In the genomic region with DNA sequence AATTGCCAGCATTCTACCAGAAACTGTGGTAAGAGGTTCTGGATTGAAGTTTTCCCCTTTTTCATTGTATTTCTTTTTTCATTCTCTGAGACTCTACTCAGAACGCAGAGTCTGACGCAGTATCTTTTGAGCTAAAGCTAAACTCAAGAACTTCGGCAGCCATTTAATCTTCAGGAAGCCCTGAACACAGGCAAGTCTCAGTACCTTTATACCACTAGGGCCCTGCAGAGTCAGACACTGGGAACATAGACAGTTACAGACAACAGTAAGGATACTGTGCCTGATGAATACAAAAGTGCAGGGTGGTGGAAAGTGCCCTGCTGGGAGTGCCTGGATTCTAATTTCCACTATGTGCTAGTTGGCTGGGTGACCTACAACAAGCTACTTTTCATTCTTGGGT, we compare ENCODE assay signal across 11 cellular contexts. TPM values are rescaled to one million over a fixed set of nuclear protein-coding genes. Genes with fewer than 3 reads are reported as not detected.
A peak's percentile ranks its signal among the peaks of the same experiment; 100 is the strongest.
DNase-seq lines count a peak whose midpoint lies in the region; ATAC-seq and TF ChIP-seq lines count a peak whose summit lies in the region.
"Not testable (repeated sequence)": the region's sequence is repeated elsewhere in the genome, so short reads cannot be mapped to it uniquely, and the experiment has no call there.
"Had no signal": no experiment of that assay in that cellular context is flagged by ENCODE, and none has a peak within 500 bp of the region (broad histone marks: within the 10 kb centered on the region; RNA-seq: fewer than 3 reads in every experiment).

No MANE protein-coding gene starts in this region.

- peak overlapping the region; percentile 91 to 96 (median 94) for H3K4me3 Mint-ChIP-seq in CD8-positive, alpha-beta memory T cell
- H3K4me3 Mint-ChIP-seq in activated CD4-positive, alpha-beta memory T cell treated with anti-CD3 and anti-CD28 coated beads, Interleukin-2, amount 10 ng/mL, durations not matched to agents 7 days and 5 days: peak overlapping the region; percentile 87
- H3K4me3 Mint-ChIP-seq in activated naive CD8-positive, alpha-beta T cell treated with anti-CD3 and anti-CD28 coated beads, Interleukin-2, amount 50 U/mL, for 24 hours: peak overlapping the region; percentile 93
- H3K4me3 Mint-ChIP-seq in naive thymus-derived CD8-positive, alpha-beta T cell: peak overlapping the region; percentile 90 to 97 (median 95)
- peak overlapping the region; percentile 96 for H3K4me3 Mint-ChIP-seq in stimulated activated effector memory CD8-positive, alpha-beta T cell treated with anti-CD3 and anti-CD28 coated beads, Interleukin-12 subunit alpha, Interleukin-12 subunit beta, amount 100 ng/mL, for 72 hours

- not testable (repeated sequence) for ATAC-seq in PC-3; activated naive CD8-positive, alpha-beta T cell treated with anti-CD3 and anti-CD28 coated beads, Interleukin-2, amount 50 U/mL, for 24 hours; naive thymus-derived CD8-positive, alpha-beta T cell; stimulated activated effector memory CD8-positive, alpha-beta T cell treated with anti-CD3 and anti-CD28 coated beads, Interleukin-12 subunit alpha, Interleukin-12 subunit beta, amount 100 ng/mL, for 72 hours

- peaks cover 18% of the 10 kb centered on the region; the same call in 1 of the 2 replicates for H3K79me2 ChIP-seq in PC-3 (ENCODE audit: low read length)

- POLR2A ChIA-PET in CD8-positive, alpha-beta memory T cell (lab: Charles Lee); PC-3 (lab: Charles Lee; ENCODE audit: unreplicated experiment); activated CD4-positive, alpha-beta memory T cell treated with anti-CD3 and anti-CD28 coated beads, Interleukin-2, amount 10 ng/mL, durations not matched to agents 7 days and 5 days (lab: Charles Lee); naive thymus-derived CD8-positive, alpha-beta T cell (lab: Charles Lee): not testable (repeated sequence)

- H4K20me1 ChIP-seq in PC-3 (ENCODE audit: low read length): not testable (repeated sequence)

- not testable (repeated sequence) for H2AFZ ChIP-seq in PC-3 (ENCODE audit: low read length)

- not testable (repeated sequence) for H3K4me3 ChIP-seq in CD8-positive, alpha-beta memory T cell (ENCODE audit: low read length)
- H3K4me3 ChIP-seq in HFF-Myc (replicated peaks; ENCODE audit: low read depth, low read length): peak overlapping the region; percentile 69
- peak overlapping the region; percentile 81; the same call in 1 of the 2 replicates for H3K4me3 ChIP-seq in PC-3 (ENCODE audit: low read length)
- H3K4me3 ChIP-seq in epithelial cell of proximal tubule (ENCODE audit: low read depth, low read length): peak overlapping the region; percentile 57

- H3K9me3 ChIP-seq in CD8-positive, alpha-beta memory T cell (ENCODE audit: low read length); PC-3 (ENCODE audit: low read length): not testable (repeated sequence)

- CTCF ChIA-PET in CD8-positive, alpha-beta memory T cell (lab: Charles Lee); PC-3 (lab: Charles Lee); activated CD4-positive, alpha-beta memory T cell treated with anti-CD3 and anti-CD28 coated beads, Interleukin-2, amount 10 ng/mL, durations not matched to agents 7 days and 5 days (lab: Charles Lee): not testable (repeated sequence)

- DNase-seq in CD8-positive, alpha-beta memory T cell; HFF-Myc (ENCODE audit: extremely low read depth, low read depth); PC-3; activated CD4-positive, alpha-beta memory T cell treated with anti-CD3 and anti-CD28 coated beads, Interleukin-2, amount 10 ng/mL, durations not matched to agents 7 days and 5 days; activated naive CD8-positive, alpha-beta T cell treated with anti-CD3 and anti-CD28 coated beads, Interleukin-2, amount 50 U/mL, for 24 hours; epithelial cell of proximal tubule (ENCODE audit: low read depth); naive thymus-derived CD8-positive, alpha-beta T cell; stimulated activated effector memory CD8-positive, alpha-beta T cell treated with anti-CD3 and anti-CD28 coated beads, Interleukin-12 subunit alpha, Interleukin-12 subunit beta, amount 100 ng/mL, for 72 hours (ENCODE audit: low spot score in 2 of 2): not testable (repeated sequence)

- not testable (repeated sequence) for H3K36me3 Mint-ChIP-seq in CD8-positive, alpha-beta memory T cell; naive thymus-derived CD8-positive, alpha-beta T cell; stimulated activated effector memory CD8-positive, alpha-beta T cell treated with anti-CD3 and anti-CD28 coated beads, Interleukin-12 subunit alpha, Interleukin-12 subunit beta, amount 100 ng/mL, for 72 hours
- H3K36me3 Mint-ChIP-seq in activated CD4-positive, alpha-beta memory T cell treated with anti-CD3 and anti-CD28 coated beads, Interleukin-2, amount 10 ng/mL, durations not matched to agents 7 days and 5 days (ENCODE audit: low read depth): peaks cover 10% of the 10 kb centered on the region
- H3K36me3 Mint-ChIP-seq in activated naive CD8-positive, alpha-beta T cell treated with anti-CD3 and anti-CD28 coated beads, Interleukin-2, amount 50 U/mL, for 24 hours (ENCODE audit: low read depth): peaks cover 15% of the 10 kb centered on the region

- intact Hi-C loops in PC-3 (cut with micrococcal nuclease): not testable (repeated sequence)

- H3K27ac Mint-ChIP-seq in CD8-positive, alpha-beta memory T cell: peak overlapping the region in 3 of 8 donors; percentile 64 to 93 (median 88)
- H3K27ac Mint-ChIP-seq in activated CD4-positive, alpha-beta memory T cell treated with anti-CD3 and anti-CD28 coated beads, Interleukin-2, amount 10 ng/mL, durations not matched to agents 7 days and 5 days: peak overlapping the region; percentile 74
- peak overlapping the region; percentile 90 for H3K27ac Mint-ChIP-seq in activated naive CD8-positive, alpha-beta T cell treated with anti-CD3 and anti-CD28 coated beads, Interleukin-2, amount 50 U/mL, for 24 hours
- H3K27ac Mint-ChIP-seq in naive thymus-derived CD8-positive, alpha-beta T cell: peak overlapping the region in 4 of 10 donors; percentile 18 to 74 (median 57)
- H3K27ac Mint-ChIP-seq in stimulated activated effector memory CD8-positive, alpha-beta T cell treated with anti-CD3 and anti-CD28 coated beads, Interleukin-12 subunit alpha, Interleukin-12 subunit beta, amount 100 ng/mL, for 72 hours: peak overlapping the region; percentile 97

- not testable (repeated sequence) for TF ChIP-seq CTCF in HFF-Myc (IDR thresholded peaks at IDR 0.05; ENCODE audit: low read depth, low read length, missing control alignments); PC-3 (conservative IDR thresholded peaks at IDR 0.05; ENCODE audit: low read depth, low read length); epithelial cell of proximal tubule (conservative IDR thresholded peaks at IDR 0.05; ENCODE audit: low read depth, low read length)

- H3K9me3 Mint-ChIP-seq in CD8-positive, alpha-beta memory T cell; activated CD4-positive, alpha-beta memory T cell treated with anti-CD3 and anti-CD28 coated beads, Interleukin-2, amount 10 ng/mL, durations not matched to agents 7 days and 5 days; activated naive CD8-positive, alpha-beta T cell treated with anti-CD3 and anti-CD28 coated beads, Interleukin-2, amount 50 U/mL, for 24 hours; naive thymus-derived CD8-positive, alpha-beta T cell; stimulated activated effector memory CD8-positive, alpha-beta T cell treated with anti-CD3 and anti-CD28 coated beads, Interleukin-12 subunit alpha, Interleukin-12 subunit beta, amount 100 ng/mL, for 72 hours: not testable (repeated sequence)

- H3K9ac ChIP-seq in PC-3 (ENCODE audit: low read length): not testable (repeated sequence)

- H3K27me3 Mint-ChIP-seq in CD8-positive, alpha-beta memory T cell; activated CD4-positive, alpha-beta memory T cell treated with anti-CD3 and anti-CD28 coated beads, Interleukin-2, amount 10 ng/mL, durations not matched to agents 7 days and 5 days; activated naive CD8-positive, alpha-beta T cell treated with anti-CD3 and anti-CD28 coated beads, Interleukin-2, amount 50 U/mL, for 24 hours; naive thymus-derived CD8-positive, alpha-beta T cell: not testable (repeated sequence)

- H3K4me2 ChIP-seq in PC-3 (ENCODE audit: low read length): peak overlapping the region; percentile 91

- H3K27me3 ChIP-seq in CD8-positive, alpha-beta memory T cell (ENCODE audit: insufficient read depth, low read length, poor library complexity, severe bottlenecking); PC-3 (ENCODE audit: low read length): not testable (repeated sequence)

- H3K36me3 ChIP-seq in CD8-positive, alpha-beta memory T cell (ENCODE audit: insufficient read depth, low read length); PC-3 (ENCODE audit: low read depth, low read length): not testable (repeated sequence)

- not testable (repeated sequence) for H3K9me2 ChIP-seq in PC-3 (replicated peaks; ENCODE audit: low read length)

- not testable (repeated sequence) for H3K4me1 ChIP-seq in CD8-positive, alpha-beta memory T cell (ENCODE audit: insufficient read depth, low read length)
- peaks cover 16% of the 10 kb centered on the region for H3K4me1 ChIP-seq in PC-3 (ENCODE audit: insufficient read depth, low read length)

- not testable (repeated sequence) for BruUV-seq in PC-3 (replicated peaks; lab: Mats Ljungman, UMichigan)

- H3K4me1 Mint-ChIP-seq in CD8-positive, alpha-beta memory T cell: peaks cover 16 to 21% (median 20%) of the 10 kb centered on the region in 3 donors
- peaks cover 19% of the 10 kb centered on the region for H3K4me1 Mint-ChIP-seq in activated CD4-positive, alpha-beta memory T cell treated with anti-CD3 and anti-CD28 coated beads, Interleukin-2, amount 10 ng/mL, durations not matched to agents 7 days and 5 days
- peaks cover 21% of the 10 kb centered on the region for H3K4me1 Mint-ChIP-seq in activated naive CD8-positive, alpha-beta T cell treated with anti-CD3 and anti-CD28 coated beads, Interleukin-2, amount 50 U/mL, for 24 hours
- H3K4me1 Mint-ChIP-seq in naive thymus-derived CD8-positive, alpha-beta T cell: peaks cover 12 to 25% (median 13%) of the 10 kb centered on the region in 4 donors
- H3K4me1 Mint-ChIP-seq in stimulated activated effector memory CD8-positive, alpha-beta T cell treated with anti-CD3 and anti-CD28 coated beads, Interleukin-12 subunit alpha, Interleukin-12 subunit beta, amount 100 ng/mL, for 72 hours: peaks cover 19% of the 10 kb centered on the region

- not testable (repeated sequence) for H3F3A ChIP-seq in PC-3 (ENCODE audit: low read length, unreplicated experiment)

- not testable (repeated sequence) for H3K27ac ChIP-seq in CD8-positive, alpha-beta memory T cell (ENCODE audit: low read depth, low read length); PC-3 (ENCODE audit: low read length)

RNA-seq across cellular contexts. Expression of a gene that starts 1.0 kb away (rescaled TPM):
- 1 to 10 TPM; 8.1 to 8.2 TPM for total RNA-seq in CD8-positive, alpha-beta memory T cell
- polyA plus RNA-seq in CD8-positive, alpha-beta memory T cell: 1.8 TPM
- total RNA-seq in PC-3 (2014; rRNA removed) (76.2 and 76.6 TPM in 2 replicates), epithelial cell of proximal tubule (25.0 and 36.5 TPM in 2 replicates)
- total RNA-seq in activated CD4-positive, alpha-beta memory T cell treated with anti-CD3 and anti-CD28 coated beads, Interleukin-2, amount 10 ng/mL, durations not matched to agents 7 days and 5 days: 1 to 10 TPM; 8.7 to 8.9 TPM
- total RNA-seq in naive thymus-derived CD8-positive, alpha-beta T cell: 1 to 10 TPM; 6.8 to 8.6 TPM
- 1 to 10 TPM; 1.3 to 4.8 (median 2.6) TPM for polyA plus RNA-seq in naive thymus-derived CD8-positive, alpha-beta T cell

RNA-seq across cellular contexts. Expression of a gene that starts 16.4 kb away (rescaled TPM):
- 10 to 100 TPM; 26.4 to 27.6 TPM for total RNA-seq in CD8-positive, alpha-beta memory T cell
- 18.9 TPM for polyA plus RNA-seq in CD8-positive, alpha-beta memory T cell
- total RNA-seq in PC-3 (2014; rRNA removed) (49.6 and 94.1 TPM in 2 replicates), epithelial cell of proximal tubule (35.7 and 52.4 TPM in 2 replicates)
- 10 to 100 TPM; 18.1 to 20.0 TPM for total RNA-seq in activated CD4-positive, alpha-beta memory T cell treated with anti-CD3 and anti-CD28 coated beads, Interleukin-2, amount 10 ng/mL, durations not matched to agents 7 days and 5 days
- 10 to 100 TPM; 27.5 to 32.3 TPM for total RNA-seq in naive thymus-derived CD8-positive, alpha-beta T cell
- 10 to 100 TPM; 13.8 to 22.0 (median 16.8) TPM for polyA plus RNA-seq in naive thymus-derived CD8-positive, alpha-beta T cell

RNA-seq across cellular contexts. Expression of a gene that starts 48.9 kb away (rescaled TPM):
- total RNA-seq in CD8-positive, alpha-beta memory T cell: under 1 TPM; 0.20 to 0.26 TPM
- polyA plus RNA-seq in CD8-positive, alpha-beta memory T cell: 0.23 TPM
- total RNA-seq in PC-3 (2014; rRNA removed) (not detected in 2 replicates), epithelial cell of proximal tubule (under 0.01 TPM in 1 of 2 replicates, not detected in the other)
- total RNA-seq in activated CD4-positive, alpha-beta memory T cell treated with anti-CD3 and anti-CD28 coated beads, Interleukin-2, amount 10 ng/mL, durations not matched to agents 7 days and 5 days: not detected
- total RNA-seq in naive thymus-derived CD8-positive, alpha-beta T cell: 1 to 10 TPM in 1 of 2 experiments, not detected in 1; 1.0 TPM
- polyA plus RNA-seq in naive thymus-derived CD8-positive, alpha-beta T cell: not detected
- total RNA-seq: adrenal gland, dermis blood vessel endothelial cell, right lobe of liver had no signal
